22 cellular contexts compared by ENCODE assay signal in the genomic region with DNA sequence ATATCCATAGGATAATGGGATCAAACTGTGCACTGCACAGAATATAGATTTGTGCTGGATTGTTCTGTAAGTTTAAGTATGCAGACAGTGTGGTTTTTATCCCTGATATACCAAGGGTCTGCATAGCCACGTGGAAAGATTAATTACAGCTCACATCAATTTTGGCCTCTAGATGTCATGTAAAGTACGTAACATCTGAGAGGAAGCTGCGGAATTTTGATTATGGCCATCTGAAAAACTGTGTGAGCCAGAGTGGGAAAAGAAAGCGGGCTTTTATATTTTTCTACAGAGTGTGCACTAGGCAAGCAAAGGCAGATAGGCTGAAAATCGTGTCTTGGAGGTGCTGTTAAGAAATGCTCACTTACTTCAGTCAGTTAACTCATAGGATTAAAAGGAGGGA.
DNase-seq lines count a peak whose midpoint lies in the region; TF ChIP-seq lines count a peak whose summit lies in the region.
"Had no signal": no experiment of that assay in that cellular context is flagged by ENCODE, and none has a peak within 500 bp of the region (broad histone marks: within the 10 kb centered on the region; RNA-seq: fewer than 3 reads in every experiment).

No MANE protein-coding gene starts in this region.

- H3K9me2 ChIP-seq in PC-9 (ENCODE audit: insufficient read depth) (no peaks in the 10 kb centered on the region), neural cell (ENCODE audit: insufficient read depth, low read length) (no peaks in the 10 kb centered on the region)

- BruUV-seq in PC-9 (replicated peaks; lab: Mats Ljungman, UMichigan) = no TSS peak

- TF ChIP-seq RAD21 in neural cell (conservative IDR thresholded peaks at IDR 0.05) = peak; percentile 42

- H3K9ac ChIP-seq in neural cell (ENCODE audit: low read length) = no peak overlapping the region

- DNase-seq in ELR (ENCODE audit: low read depth) (peak; percentile 52), PC-9 (no peak), cardiac fibroblast (ENCODE audit: low read depth in 2 of 2) (peak; percentile 6 to 36), H4 (ENCODE audit: low spot score) (no peak), NCI-H526 (lab: John Stamatoyannopoulos, UW) (no peak)
- no peak for DNase-seq in stimulated activated CD4-positive, alpha-beta T cell treated with anti-CD3 and anti-CD28 coated beads, Interleukin-2, amount 100 ng/mL, for 48 hours
- DNase-seq: activated CD4-positive, alpha-beta T cell treated with anti-CD3 and anti-CD28 coated beads for 4 hours; activated naive CD4-positive, alpha-beta T cell treated with anti-CD3 and anti-CD28 coated beads for 36 hours; activated T-cell treated with anti-CD3 and anti-CD28 coated beads, Interleukin-2, amount 50 U/mL, for 4 hours; caudate nucleus; H7; heart right ventricle; naive thymus-derived CD4-positive, alpha-beta T cell; NCI-H1092 treated with DMSO at 0.1 percent for 48 hours; NCI-H187 treated with DMSO at 0.1 percent for 48 hours; NCI-H748 treated with DMSO at 0.1 percent for 48 hours; SIG-M5; stimulated activated CD4-positive, alpha-beta T cell treated with anti-CD3 and anti-CD28 coated beads, Interleukin-4, amount 100 ng/mL, for 4 hours; stimulated activated naive CD4-positive, alpha-beta T cell; T-helper 17 cell; testis had no signal

- no peak overlapping the region for H3K27ac ChIP-seq in PC-9
- peak overlapping the region; percentile 17 for H3K27ac ChIP-seq in neural cell (ENCODE audit: low read length)
- H3K27ac ChIP-seq: heart right ventricle, testis had no signal

- POLR2A ChIA-PET in PC-9 (lab: Charles Lee; ENCODE audit: unreplicated experiment) = no interaction called here

- H3K36me3 ChIP-seq in PC-9 (ENCODE audit: low read depth) (no peaks in the 10 kb centered on the region), neural cell (ENCODE audit: insufficient read depth, low read length) (no peaks in the 10 kb centered on the region)
- H3K36me3 ChIP-seq: heart right ventricle had no signal

- H4K20me1 ChIP-seq in PC-9 (ENCODE audit: insufficient read depth) (no peaks in the 10 kb centered on the region; the same call in 1 of the 2 replicates), neural cell (ENCODE audit: insufficient read depth) (no peaks in the 10 kb centered on the region)

- TF ChIP-seq CTCF in PC-9 (conservative IDR thresholded peaks at IDR 0.05) (no peak), cardiac fibroblast (IDR thresholded peaks at IDR 0.05; ENCODE audit: low read depth, low read length) (no peak), neural cell (IDR thresholded peaks at IDR 0.05; ENCODE audit: poor library complexity, severe bottlenecking) (no peak)

- CTCF ChIA-PET in PC-9 (lab: Charles Lee) = no interaction called here

- no peaks in the 10 kb centered on the region for H3K4me1 ChIP-seq in PC-9 (replicated peaks; ENCODE audit: insufficient read depth)
- H3K4me1 ChIP-seq: heart right ventricle, testis had no signal

- intact Hi-C loops in PC-9 (cut with micrococcal nuclease; ENCODE audit: unreplicated experiment) = no loop called here

- no peaks in the 10 kb centered on the region for H3F3A ChIP-seq in PC-9 (ENCODE audit: insufficient read depth, low read depth)
- H3F3A ChIP-seq in neural cell (ENCODE audit: insufficient read depth, low read length, poor library complexity, severe bottlenecking) = no peaks in the 10 kb centered on the region

- H3K79me2 ChIP-seq in PC-9 (ENCODE audit: low read depth) (no peaks in the 10 kb centered on the region), neural cell (replicated peaks; ENCODE audit: insufficient read depth, low read length) (no peaks in the 10 kb centered on the region)

- H2AFZ ChIP-seq in PC-9 (peak overlapping the region; percentile 2; the same call in 1 of the 2 replicates), neural cell (ENCODE audit: low read depth, low read length) (no peak overlapping the region)

- no peaks in the 10 kb centered on the region for H3K27me3 ChIP-seq in PC-9 (ENCODE audit: insufficient read depth, low read depth)
- no peaks in the 10 kb centered on the region for H3K27me3 ChIP-seq in neural cell (ENCODE audit: insufficient read depth, low read depth, low read length)
- H3K27me3 ChIP-seq: heart right ventricle, testis had no signal

- H3K4me2 ChIP-seq in PC-9 (no peak overlapping the region), neural cell (ENCODE audit: low read length) (peak overlapping the region; percentile 26)

- H3K4me3 ChIP-seq in PC-9 = no peak overlapping the region
- no peak overlapping the region for H3K4me3 ChIP-seq in cardiac fibroblast (replicated peaks in 1 of 2; ENCODE audit: low read depth in 2 of 2, low read length in 2 of 2)
- H3K4me3 ChIP-seq in neural cell (ENCODE audit: low read length) = peak overlapping the region; percentile 46
- H3K4me3 ChIP-seq: heart right ventricle, testis had no signal

- TF ChIP-seq EP300 in neural cell (conservative IDR thresholded peaks at IDR 0.05; ENCODE audit: poor library complexity, severe bottlenecking) = no peak

- H3K9me3 ChIP-seq in PC-9 (ENCODE audit: insufficient read depth, low read depth) = no peaks in the 10 kb centered on the region
- H3K9me3 ChIP-seq in neural cell (ENCODE audit: low read length) = no peaks in the 10 kb centered on the region
- H3K9me3 ChIP-seq: heart right ventricle, testis had no signal

TF ChIP-seq in neural cell, 6 proteins besides CTCF, POLR2A, EP300 and RAD21:
- TF ChIP-seq TAF1 (IDR thresholded peaks at IDR 0.05; ENCODE audit: low read depth) (no peak), POLR2AphosphoS5 (IDR thresholded peaks at IDR 0.05) (no peak), REST (IDR thresholded peaks at IDR 0.05; ENCODE audit: borderline replicate concordance) (no peak), EZH2 (IDR thresholded peaks at IDR 0.05; ENCODE audit: borderline replicate concordance, insufficient read depth, low read length, poor library complexity, severe bottlenecking) (no peak), SMC3 (conservative IDR thresholded peaks at IDR 0.05; ENCODE audit: poor library complexity) (no peak), MXI1 (conservative IDR thresholded peaks at IDR 0.05; ENCODE audit: poor library complexity, severe bottlenecking) (no peak)
TF ChIP-seq in neural cell: peak in this region for 0.

Comparison
In these comparisons a context has a peak if more than half of its experiments do, and no peak if none do; other contexts are left out.
1. DNase-seq: peak in ELR (single experiment) and cardiac fibroblast (2 of 2); none in PC-9 (0 of 2), H4 (single experiment), stimulated activated CD4-positive, alpha-beta T cell treated with anti-CD3 and anti-CD28 coated beads, Interleukin-2, amount 100 ng/mL, for 48 hours (0 of 2) and NCI-H526 (0 of 2).